Comparison of ENCODE assay signal across 8 cellular contexts in genomic region chr9:137604345-137605145, GRCh38. TPM values are rescaled to one million over a fixed set of nuclear protein-coding genes. Genes with fewer than 3 reads are reported as not detected.
A peak's percentile ranks its signal among the peaks of the same experiment; 100 is the strongest.
DNase-seq lines count a peak whose midpoint lies in the region; ATAC-seq and TF ChIP-seq lines count a peak whose summit lies in the region.

No MANE protein-coding gene starts in this region.

- no peaks in the 10 kb centered on the region for H3K36me3 Mint-ChIP-seq in activated CD8-positive, alpha-beta memory T cell treated with anti-CD3 and anti-CD28 coated beads, Interleukin-2, amount 10 ng/mL, durations not matched to agents 7 days and 5 days
- H3K36me3 Mint-ChIP-seq in activated naive CD8-positive, alpha-beta T cell treated with anti-CD3 and anti-CD28 coated beads, Interleukin-2, amount 10 ng/mL, durations not matched to agents 7 days and 5 days = no peaks in the 10 kb centered on the region

- CTCF ChIA-PET in activated CD8-positive, alpha-beta memory T cell treated with anti-CD3 and anti-CD28 coated beads, Interleukin-2, amount 10 ng/mL, durations not matched to agents 7 days and 5 days (lab: Charles Lee) = no interaction called here

- no peak overlapping the region for H3K27ac Mint-ChIP-seq in activated CD8-positive, alpha-beta memory T cell treated with anti-CD3 and anti-CD28 coated beads, Interleukin-2, amount 10 ng/mL, durations not matched to agents 7 days and 5 days
- no peak overlapping the region for H3K27ac Mint-ChIP-seq in activated naive CD8-positive, alpha-beta T cell treated with anti-CD3 and anti-CD28 coated beads, Interleukin-2, amount 10 ng/mL, durations not matched to agents 7 days and 5 days

- H3K36me3 ChIP-seq in left lung (no peaks in the 10 kb centered on the region), tibial nerve (no peaks in the 10 kb centered on the region)

- no peaks in the 10 kb centered on the region for H3K27me3 ChIP-seq in left lung
- H3K27me3 ChIP-seq in tibial nerve = no peaks in the 10 kb centered on the region

- TF ChIP-seq EP300 in tibial nerve (IDR thresholded peaks at IDR 0.05) = no peak

- no peaks in the 10 kb centered on the region for H3K9me3 ChIP-seq in left lung
- no peaks in the 10 kb centered on the region for H3K9me3 ChIP-seq in tibial nerve

- no peak for ATAC-seq in activated CD8-positive, alpha-beta memory T cell treated with anti-CD3 and anti-CD28 coated beads, Interleukin-2, amount 10 ng/mL, durations not matched to agents 7 days and 5 days
- ATAC-seq in activated naive CD8-positive, alpha-beta T cell treated with anti-CD3 and anti-CD28 coated beads, Interleukin-2, amount 10 ng/mL, durations not matched to agents 7 days and 5 days (ENCODE audit: low read depth) = no peak
- ATAC-seq in left lung (no peak), GM21786 (IDR thresholded peaks at IDR 0.05; ENCODE audit: unreplicated experiment) (no peak), HG02973 (IDR thresholded peaks at IDR 0.05; ENCODE audit: unreplicated experiment) (no peak)

- no peak for TF ChIP-seq POLR2A in tibial nerve (IDR thresholded peaks at IDR 0.05)

- POLR2A ChIA-PET in activated naive CD8-positive, alpha-beta T cell treated with anti-CD3 and anti-CD28 coated beads, Interleukin-2, amount 10 ng/mL, durations not matched to agents 7 days and 5 days (lab: Charles Lee) = interaction anchor here (1.0 to 1.4 kb wide), 4 partner anchors 14 to 364 kb away, joined by 3 to 8 read pairs (median 4); partner anchors contain the start of genes DPH7, EHMT1, TUBB4B and ZMYND19

- H3K4me1 ChIP-seq in left lung (peaks cover 15 to 45% of the 10 kb centered on the region in 2 donors), tibial nerve (peaks cover 0 to 47% (median 18%) of the 10 kb centered on the region in 4 donors)

- peaks cover 20% of the 10 kb centered on the region for H3K4me1 Mint-ChIP-seq in activated CD8-positive, alpha-beta memory T cell treated with anti-CD3 and anti-CD28 coated beads, Interleukin-2, amount 10 ng/mL, durations not matched to agents 7 days and 5 days
- peaks cover 16% of the 10 kb centered on the region for H3K4me1 Mint-ChIP-seq in activated naive CD8-positive, alpha-beta T cell treated with anti-CD3 and anti-CD28 coated beads, Interleukin-2, amount 10 ng/mL, durations not matched to agents 7 days and 5 days

- H3K4me3 Mint-ChIP-seq in activated CD8-positive, alpha-beta memory T cell treated with anti-CD3 and anti-CD28 coated beads, Interleukin-2, amount 10 ng/mL, durations not matched to agents 7 days and 5 days = peak overlapping the region; percentile 50
- peak overlapping the region; percentile 39 for H3K4me3 Mint-ChIP-seq in activated naive CD8-positive, alpha-beta T cell treated with anti-CD3 and anti-CD28 coated beads, Interleukin-2, amount 10 ng/mL, durations not matched to agents 7 days and 5 days

- no peak for DNase-seq in activated CD8-positive, alpha-beta memory T cell treated with anti-CD3 and anti-CD28 coated beads, Interleukin-2, amount 10 ng/mL, durations not matched to agents 7 days and 5 days
- DNase-seq in activated CD8-positive, alpha-beta memory T cell treated with anti-CD3 and anti-CD28 coated beads, Interleukin-2, amount 50 U/mL, for 4 hours = no peak
- no peak for DNase-seq in activated naive CD8-positive, alpha-beta T cell treated with anti-CD3 and anti-CD28 coated beads, Interleukin-2, amount 10 ng/mL, durations not matched to agents 7 days and 5 days
- DNase-seq in left lung (no peak), tibial nerve (ENCODE audit: low spot score in 2 of 2) (no peak), cortex of kidney (lab: John Stamatoyannopoulos, UW) (no peak)

- H3K9me3 Mint-ChIP-seq in activated CD8-positive, alpha-beta memory T cell treated with anti-CD3 and anti-CD28 coated beads, Interleukin-2, amount 10 ng/mL, durations not matched to agents 7 days and 5 days (ENCODE audit: low read depth) = no peaks in the 10 kb centered on the region
- H3K9me3 Mint-ChIP-seq in activated naive CD8-positive, alpha-beta T cell treated with anti-CD3 and anti-CD28 coated beads, Interleukin-2, amount 10 ng/mL, durations not matched to agents 7 days and 5 days = no peaks in the 10 kb centered on the region

- no peaks in the 10 kb centered on the region for H3K27me3 Mint-ChIP-seq in activated CD8-positive, alpha-beta memory T cell treated with anti-CD3 and anti-CD28 coated beads, Interleukin-2, amount 10 ng/mL, durations not matched to agents 7 days and 5 days
- H3K27me3 Mint-ChIP-seq in activated naive CD8-positive, alpha-beta T cell treated with anti-CD3 and anti-CD28 coated beads, Interleukin-2, amount 10 ng/mL, durations not matched to agents 7 days and 5 days = peaks cover 2% of the 10 kb centered on the region

- WGBS in tibial nerve, 2 donors = 12 to 17% methylated on average over 23 to 34 of the region's 55 CpGs

- TF ChIP-seq CTCF in left lung (IDR thresholded peaks at IDR 0.05) (no peak), tibial nerve (IDR thresholded peaks at IDR 0.05) (no peak)

- intact Hi-C loops in left lung (cut with DNase I) = no loop called here

- H3K27ac ChIP-seq in left lung = peak overlapping the region; percentile 26 to 67
- H3K27ac ChIP-seq in tibial nerve = peak overlapping the region; percentile 55 to 80 (median 69)

- H3K4me3 ChIP-seq in left lung = peak overlapping the region; percentile 43 to 64
- H3K4me3 ChIP-seq in tibial nerve = peak overlapping the region; percentile 54 to 78 (median 66)

RNA-seq across cellular contexts. Expression of gene ARRDC1, which starts 0.9 kb away (rescaled TPM):
- total RNA-seq in activated CD8-positive, alpha-beta memory T cell treated with anti-CD3 and anti-CD28 coated beads, Interleukin-2, amount 10 ng/mL, durations not matched to agents 7 days and 5 days = 10 to 100 TPM; 49.0 to 50.1 TPM
- 10 to 100 TPM; 62.8 to 64.6 TPM for total RNA-seq in activated naive CD8-positive, alpha-beta T cell treated with anti-CD3 and anti-CD28 coated beads, Interleukin-2, amount 10 ng/mL, durations not matched to agents 7 days and 5 days
- total RNA-seq in left lung (10 to 100 TPM; 63.6 to 77.3 TPM), tibial nerve (10 to 100 TPM; 26.4 to 83.1 (median 50.1) TPM)

RNA-seq across cellular contexts. Expression of gene ZMYND19, which starts 14.2 kb away (rescaled TPM):
- 10 to 100 TPM; 34.0 to 46.0 TPM for total RNA-seq in activated CD8-positive, alpha-beta memory T cell treated with anti-CD3 and anti-CD28 coated beads, Interleukin-2, amount 10 ng/mL, durations not matched to agents 7 days and 5 days
- 10 to 100 TPM; 31.3 to 33.0 TPM for total RNA-seq in activated naive CD8-positive, alpha-beta T cell treated with anti-CD3 and anti-CD28 coated beads, Interleukin-2, amount 10 ng/mL, durations not matched to agents 7 days and 5 days
- total RNA-seq in left lung (10 to 100 TPM; 22.3 to 30.5 TPM), tibial nerve (10 to 100 TPM; 13.8 to 17.4 (median 15.8) TPM)

RNA-seq across cellular contexts. Expression of gene EHMT1, which starts 14.3 kb away (rescaled TPM):
- total RNA-seq in activated CD8-positive, alpha-beta memory T cell treated with anti-CD3 and anti-CD28 coated beads, Interleukin-2, amount 10 ng/mL, durations not matched to agents 7 days and 5 days = 100 to 1,000 TPM in 1 of 2 experiments, 10 to 100 TPM in 1; 99.9 to 130 TPM
- 100 to 1,000 TPM; 111 to 118 TPM for total RNA-seq in activated naive CD8-positive, alpha-beta T cell treated with anti-CD3 and anti-CD28 coated beads, Interleukin-2, amount 10 ng/mL, durations not matched to agents 7 days and 5 days
- total RNA-seq in left lung = 10 to 100 TPM; 71.5 to 79.8 TPM
- total RNA-seq in tibial nerve = 100 to 1,000 TPM in 3 of 4 donors, 10 to 100 TPM in 1; 96.4 to 136 (median 118) TPM

RNA-seq across cellular contexts. Expression of gene DPH7, which starts 25.8 kb away (rescaled TPM):
- 10 to 100 TPM; 39.9 to 45.1 TPM for total RNA-seq in activated CD8-positive, alpha-beta memory T cell treated with anti-CD3 and anti-CD28 coated beads, Interleukin-2, amount 10 ng/mL, durations not matched to agents 7 days and 5 days
- total RNA-seq in activated naive CD8-positive, alpha-beta T cell treated with anti-CD3 and anti-CD28 coated beads, Interleukin-2, amount 10 ng/mL, durations not matched to agents 7 days and 5 days = 10 to 100 TPM; 49.1 to 49.2 TPM
- 10 to 100 TPM; 25.6 to 26.8 TPM for total RNA-seq in left lung
- total RNA-seq in tibial nerve = 10 to 100 TPM; 40.8 to 61.5 (median 42.4) TPM

RNA-seq across cellular contexts. Expression of gene MRPL41, which starts 52.9 kb away (rescaled TPM):
- 10 to 100 TPM; 57.9 to 58.3 TPM for total RNA-seq in activated CD8-positive, alpha-beta memory T cell treated with anti-CD3 and anti-CD28 coated beads, Interleukin-2, amount 10 ng/mL, durations not matched to agents 7 days and 5 days
- 10 to 100 TPM; 58.8 to 64.4 TPM for total RNA-seq in activated naive CD8-positive, alpha-beta T cell treated with anti-CD3 and anti-CD28 coated beads, Interleukin-2, amount 10 ng/mL, durations not matched to agents 7 days and 5 days
- total RNA-seq in left lung (10 to 100 TPM; 30.2 to 49.1 TPM), tibial nerve (100 to 1,000 TPM in 1 of 4 donors, 10 to 100 TPM in 3; 77.1 to 161 (median 98.3) TPM)
